Comparison of ENCODE assay signal across 34 cellular contexts in the genomic region with DNA sequence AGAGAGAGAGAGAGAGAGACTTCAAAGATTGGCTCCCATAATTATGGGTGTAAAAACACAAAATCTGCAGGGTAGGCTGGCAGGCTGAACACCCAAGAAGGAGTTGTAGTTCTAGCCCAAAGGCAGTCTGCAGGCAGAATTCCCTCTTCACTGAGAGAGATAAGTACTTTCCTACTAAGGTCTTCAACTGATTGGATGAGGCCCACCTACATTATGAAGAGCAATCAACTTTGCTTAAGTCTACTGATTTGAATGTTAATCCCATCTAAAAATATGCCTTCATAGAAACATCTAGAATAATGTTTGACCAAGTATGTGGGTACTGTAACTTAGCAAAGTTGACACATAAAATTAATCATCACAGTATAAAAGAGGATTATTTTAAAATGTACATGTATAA.
"Had no signal": no experiment of that assay in that cellular context is flagged by ENCODE, and none has a peak within 500 bp of the region (broad histone marks: within the 10 kb centered on the region; RNA-seq: fewer than 3 reads in every experiment).

No MANE protein-coding gene starts in this region.

- H3K27me3 ChIP-seq: MG63 had no signal

- H3K4me3 ChIP-seq: MG63 had no signal

- H3K9me3 ChIP-seq: MG63 had no signal

- DNase-seq: Karpas-422, Kasumi-1, MG63, MM.1S, MV-4-11, NCI-H1048, NCI-H1092, NCI-H1092 treated with DMSO at 0.1 percent for 48 hours, NCI-H1105, NCI-H1105 treated with DMSO at 0.1 percent for 48 hours, NCI-H1417, NCI-H1417 treated with DMSO at 0.1 percent for 48 hours, NCI-H1436, NCI-H1436 treated with DMSO at 0.1 percent for 48 hours, NCI-H146, NCI-H1694, NCI-H1694 treated with DMSO at 0.1 percent for 48 hours, NCI-H187, NCI-H187 treated with DMSO at 0.1 percent for 48 hours, NCI-H1930, NCI-H2029, NCI-H2029 treated with DMSO at 0.1 percent for 48 hours, NCI-H2081, NCI-H2081 treated with DMSO at 0.1 percent for 48 hours, NCI-H2107, NCI-H2171, NCI-H2171 treated with DMSO at 0.1 percent for 48 hours, NCI-H2227 treated with DMSO at 0.1 percent for 48 hours, NCI-H226, NCI-H345, NCI-H446, NCI-H446 treated with DMSO at 0.1 percent for 48 hours, NCI-H510A, NCI-H510A treated with DMSO at 0.1 percent for 48 hours had no signal

- H3K36me3 ChIP-seq: MG63 had no signal
